In genomic region chr15:38453971-38454686, GRCh38 we compare ENCODE assay signal across 8 cellular contexts. TPM values are rescaled to one million over a fixed set of nuclear protein-coding genes. Genes with fewer than 3 reads are reported as not detected.
DNase-seq lines count a peak whose midpoint lies in the region; ATAC-seq and TF ChIP-seq lines count a peak whose summit lies in the region.

Gene FAM98B (plus strand): TSS chr15:38454127. CDS start chr15:38454162, 35 bp downstream.

- WGBS in lower leg skin, 2 donors = 0% methylated on average over 42 to 44 of the region's 48 CpGs

- H3K36me3 Mint-ChIP-seq in activated CD4-positive, alpha-beta memory T cell treated with anti-CD3 and anti-CD28 coated beads, Interleukin-2, amount 10 ng/mL, durations not matched to agents 7 days and 5 days (ENCODE audit: low read depth) = peaks cover 11% of the 10 kb centered on the region

- ATAC-seq in GM19351 (IDR thresholded peaks at IDR 0.05; ENCODE audit: unreplicated experiment) (peak; percentile 88), HG03520 (IDR thresholded peaks at IDR 0.05; ENCODE audit: unreplicated experiment) (peak; percentile 91)

- POLR2A ChIA-PET in activated CD4-positive, alpha-beta memory T cell treated with anti-CD3 and anti-CD28 coated beads, Interleukin-2, amount 10 ng/mL, durations not matched to agents 7 days and 5 days (lab: Charles Lee) = interaction anchor here (0.7 to 3.1 kb wide), 26 partner anchors 10 to 1127 kb away, joined by 3 to 47 read pairs (median 4); partner anchors contain the start of genes RASGRP1 and THBS1

- H3K4me1 Mint-ChIP-seq in activated CD4-positive, alpha-beta memory T cell treated with anti-CD3 and anti-CD28 coated beads, Interleukin-2, amount 10 ng/mL, durations not matched to agents 7 days and 5 days = peaks cover 35% of the 10 kb centered on the region

- peak within 1 kb of the TSS; percentile 96 for H3K4me3 ChIP-seq in lower leg skin (ENCODE audit: low read depth, poor library complexity, severe bottlenecking)

- intact Hi-C loops in lower leg skin (cut with DNase I; ENCODE audit: low total_unique reads) = no loop called here

- TF ChIP-seq POLR2A in lower leg skin (IDR thresholded peaks at IDR 0.05) = no peak

- peak; percentile 90 for DNase-seq in CD1c-positive myeloid dendritic cell (ENCODE audit: extremely low spot score)
- DNase-seq in NCI-H748 treated with DMSO at 0.1 percent for 48 hours (lab: John Stamatoyannopoulos, UW) = peak; percentile 52
- peak; percentile 89 for DNase-seq in activated CD4-positive, alpha-beta memory T cell treated with anti-CD3 and anti-CD28 coated beads, Interleukin-2, amount 10 ng/mL, durations not matched to agents 7 days and 5 days
- peak; percentile 93 for DNase-seq in ecto neural progenitor cell (ENCODE audit: low spot score)
- peak; percentile 83 to 98 for DNase-seq in lower leg skin (ENCODE audit: low spot score in 2 of 2)
- DNase-seq in stimulated activated CD4-positive, alpha-beta T cell treated with anti-CD3 and anti-CD28 coated beads, Interleukin-4, amount 100 ng/mL, for 48 hours (ENCODE audit: low read depth in 2 of 2) = peak; percentile 79 to 90

- peak within 1 kb of the TSS; percentile 93 for H3K4me3 Mint-ChIP-seq in activated CD4-positive, alpha-beta memory T cell treated with anti-CD3 and anti-CD28 coated beads, Interleukin-2, amount 10 ng/mL, durations not matched to agents 7 days and 5 days

- H3K27me3 Mint-ChIP-seq in activated CD4-positive, alpha-beta memory T cell treated with anti-CD3 and anti-CD28 coated beads, Interleukin-2, amount 10 ng/mL, durations not matched to agents 7 days and 5 days = peaks cover 14% of the 10 kb centered on the region

- CTCF ChIA-PET in activated CD4-positive, alpha-beta memory T cell treated with anti-CD3 and anti-CD28 coated beads, Interleukin-2, amount 10 ng/mL, durations not matched to agents 7 days and 5 days (lab: Charles Lee) = interaction anchor here (0.9 to 3.7 kb wide), 15 partner anchors 10 to 253 kb away, joined by 3 to 67 read pairs (median 6); partner anchors contain the start of gene RASGRP1

- no peaks in the 10 kb centered on the region for H3K9me3 Mint-ChIP-seq in activated CD4-positive, alpha-beta memory T cell treated with anti-CD3 and anti-CD28 coated beads, Interleukin-2, amount 10 ng/mL, durations not matched to agents 7 days and 5 days

- peak within 1 kb of the TSS; percentile 84 for H3K27ac Mint-ChIP-seq in activated CD4-positive, alpha-beta memory T cell treated with anti-CD3 and anti-CD28 coated beads, Interleukin-2, amount 10 ng/mL, durations not matched to agents 7 days and 5 days

- TF ChIP-seq CTCF in lower leg skin (IDR thresholded peaks at IDR 0.05) = no peak

RNA-seq across cellular contexts. Expression of gene FAM98B, which starts in this region (rescaled TPM):
- total RNA-seq in activated CD4-positive, alpha-beta memory T cell treated with anti-CD3 and anti-CD28 coated beads, Interleukin-2, amount 10 ng/mL, durations not matched to agents 7 days and 5 days = 10 to 100 TPM; 33.2 to 35.3 TPM
- total RNA-seq in lower leg skin = 10 to 100 TPM in 2 of 4 donors, 1 to 10 TPM in 2; 4.8 to 14.4 (median 9.7) TPM

Comparison
In these comparisons a context has a peak if more than half of its experiments do, and no peak if none do; other contexts are left out.
1. Peak in every context shown above with its lines: DNase-seq, ATAC-seq and H3K4me3 ChIP-seq.